In the genomic region with DNA sequence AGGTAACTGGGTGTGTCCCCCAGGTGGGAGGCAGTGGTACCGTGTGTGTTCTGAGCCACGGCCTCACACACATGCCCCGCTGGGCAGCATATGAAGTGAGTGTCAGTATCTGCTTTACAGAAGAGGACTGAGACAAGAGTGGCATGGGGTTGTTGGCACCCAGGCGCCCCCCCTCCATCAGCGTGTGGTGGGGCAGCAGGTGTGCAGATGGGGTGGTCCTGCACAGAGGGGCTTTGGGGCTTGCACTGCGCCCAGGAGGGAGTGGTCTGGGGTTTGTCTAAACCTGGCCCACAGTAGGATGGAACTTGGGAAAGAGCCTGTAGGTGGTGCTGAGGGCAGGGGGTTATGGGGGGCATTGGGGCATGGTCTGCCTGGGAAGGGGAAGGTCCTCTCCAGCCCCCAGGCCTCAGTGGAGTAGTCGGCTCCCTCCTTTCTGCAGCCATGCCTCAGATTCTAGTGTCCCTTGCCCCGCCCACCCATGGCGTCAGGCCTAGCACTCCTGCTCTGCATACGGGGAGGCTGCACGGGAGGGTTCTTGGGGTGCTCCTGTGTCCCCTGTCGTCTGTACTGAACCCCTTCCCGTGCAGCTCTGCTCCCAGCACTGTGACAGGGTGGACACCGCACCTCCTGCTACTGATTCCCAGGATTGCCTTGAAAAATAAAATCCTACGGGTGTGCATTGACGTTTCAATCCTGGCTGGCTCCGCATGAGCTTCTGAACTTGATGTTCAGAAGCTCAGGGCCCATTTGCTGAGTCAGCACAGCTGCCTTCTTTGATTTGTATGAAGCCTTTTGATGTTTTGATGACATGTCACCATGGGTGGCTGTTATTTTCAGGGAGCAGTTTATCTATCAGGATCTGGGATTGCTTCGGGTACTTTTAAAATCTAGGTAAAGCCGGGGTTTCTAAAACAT, we compare ENCODE assay signal across 1 cellular context.
TF ChIP-seq lines count a peak whose summit lies in the region.

No MANE protein-coding gene starts in this region.

TF ChIP-seq in SK-N-SH, 30 proteins besides CTCF, POLR2A, EP300 and RAD21:
- TF ChIP-seq RFX5 (IDR thresholded peaks at IDR 0.05; ENCODE audit: low read length) = no peak
- no peak for TF ChIP-seq FOXM1 (IDR thresholded peaks at IDR 0.05; ENCODE audit: low read depth)
- TF ChIP-seq POLR2AphosphoS5 (IDR thresholded peaks at IDR 0.05; ENCODE audit: low read depth, low read length) = no peak
- TF ChIP-seq FOSL2 (IDR thresholded peaks at IDR 0.05; ENCODE audit: borderline replicate concordance, low read depth) = no peak
- TF ChIP-seq CHD2 (IDR thresholded peaks at IDR 0.05; ENCODE audit: low read length, partially characterized antibody) = no peak
- TF ChIP-seq YY1 (IDR thresholded peaks at IDR 0.05; ENCODE audit: low read depth) = no peak
- no peak for TF ChIP-seq TCF12 (IDR thresholded peaks at IDR 0.05)
- TF ChIP-seq, protein P1, sequence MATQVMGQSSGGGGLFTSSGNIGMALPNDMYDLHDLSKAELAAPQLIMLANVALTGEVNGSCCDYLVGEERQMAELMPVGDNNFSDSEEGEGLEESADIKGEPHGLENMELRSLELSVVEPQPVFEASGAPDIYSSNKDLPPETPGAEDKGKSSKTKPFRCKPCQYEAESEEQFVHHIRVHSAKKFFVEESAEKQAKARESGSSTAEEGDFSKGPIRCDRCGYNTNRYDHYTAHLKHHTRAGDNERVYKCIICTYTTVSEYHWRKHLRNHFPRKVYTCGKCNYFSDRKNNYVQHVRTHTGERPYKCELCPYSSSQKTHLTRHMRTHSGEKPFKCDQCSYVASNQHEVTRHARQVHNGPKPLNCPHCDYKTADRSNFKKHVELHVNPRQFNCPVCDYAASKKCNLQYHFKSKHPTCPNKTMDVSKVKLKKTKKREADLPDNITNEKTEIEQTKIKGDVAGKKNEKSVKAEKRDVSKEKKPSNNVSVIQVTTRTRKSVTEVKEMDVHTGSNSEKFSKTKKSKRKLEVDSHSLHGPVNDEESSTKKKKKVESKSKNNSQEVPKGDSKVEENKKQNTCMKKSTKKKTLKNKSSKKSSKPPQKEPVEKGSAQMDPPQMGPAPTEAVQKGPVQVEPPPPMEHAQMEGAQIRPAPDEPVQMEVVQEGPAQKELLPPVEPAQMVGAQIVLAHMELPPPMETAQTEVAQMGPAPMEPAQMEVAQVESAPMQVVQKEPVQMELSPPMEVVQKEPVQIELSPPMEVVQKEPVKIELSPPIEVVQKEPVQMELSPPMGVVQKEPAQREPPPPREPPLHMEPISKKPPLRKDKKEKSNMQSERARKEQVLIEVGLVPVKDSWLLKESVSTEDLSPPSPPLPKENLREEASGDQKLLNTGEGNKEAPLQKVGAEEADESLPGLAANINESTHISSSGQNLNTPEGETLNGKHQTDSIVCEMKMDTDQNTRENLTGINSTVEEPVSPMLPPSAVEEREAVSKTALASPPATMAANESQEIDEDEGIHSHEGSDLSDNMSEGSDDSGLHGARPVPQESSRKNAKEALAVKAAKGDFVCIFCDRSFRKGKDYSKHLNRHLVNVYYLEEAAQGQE (IDR thresholded peaks at IDR 0.05; ENCODE audit: low read depth, low read length) = no peak
- no peak for TF ChIP-seq JUND (IDR thresholded peaks at IDR 0.05)
- no peak for TF ChIP-seq ELF1 (IDR thresholded peaks at IDR 0.05)
- TF ChIP-seq MXI1 (IDR thresholded peaks at IDR 0.05; ENCODE audit: low read depth, low read length) = no peak
- no peak for TF ChIP-seq TAF1 (IDR thresholded peaks at IDR 0.05; ENCODE audit: borderline replicate concordance, low read depth, low read length)
- TF ChIP-seq, protein P2, sequence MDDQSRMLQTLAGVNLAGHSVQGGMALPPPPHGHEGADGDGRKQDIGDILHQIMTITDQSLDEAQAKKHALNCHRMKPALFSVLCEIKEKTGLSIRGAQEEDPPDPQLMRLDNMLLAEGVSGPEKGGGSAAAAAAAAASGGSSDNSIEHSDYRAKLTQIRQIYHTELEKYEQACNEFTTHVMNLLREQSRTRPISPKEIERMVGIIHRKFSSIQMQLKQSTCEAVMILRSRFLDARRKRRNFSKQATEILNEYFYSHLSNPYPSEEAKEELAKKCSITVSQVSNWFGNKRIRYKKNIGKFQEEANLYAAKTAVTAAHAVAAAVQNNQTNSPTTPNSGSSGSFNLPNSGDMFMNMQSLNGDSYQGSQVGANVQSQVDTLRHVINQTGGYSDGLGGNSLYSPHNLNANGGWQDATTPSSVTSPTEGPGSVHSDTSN (IDR thresholded peaks at IDR 0.05) = no peak
TF ChIP-seq in SK-N-SH: peak in this region for 0.
